Comparison of ENCODE assay signal across 8 cellular contexts in genomic region chr6:143940011-143940597, GRCh38.
A peak's percentile ranks its signal among the peaks of the same experiment; 100 is the strongest.
DNase-seq lines count a peak whose midpoint lies in the region; ATAC-seq and TF ChIP-seq lines count a peak whose summit lies in the region.

No MANE protein-coding gene starts in this region.

- peaks cover 6% of the 10 kb centered on the region for H3K27me3 Mint-ChIP-seq in endothelial cell (ENCODE audit: unreplicated experiment)

- peak; percentile 92 for ATAC-seq in GM18520 (IDR thresholded peaks at IDR 0.05; ENCODE audit: unreplicated experiment)
- peak; percentile 99 for ATAC-seq in HG02973 (IDR thresholded peaks at IDR 0.05; ENCODE audit: unreplicated experiment)

- peak; percentile 9 for DNase-seq in NCI-H2171 (lab: John Stamatoyannopoulos, UW)
- peak; percentile 47 to 54 for DNase-seq in activated CD4-positive, alpha-beta T cell treated with anti-CD3 and anti-CD28 coated beads for 4 hours
- peak; percentile 40 for DNase-seq in endothelial cell (ENCODE audit: low spot score)
- DNase-seq in prostate gland (ENCODE audit: low spot score): no peak
- no peak for DNase-seq in NCI-H2029 treated with DMSO at 0.1 percent for 48 hours (lab: John Stamatoyannopoulos, UW)

- peak; percentile 94 for TF ChIP-seq CTCF in C4-2B (conservative IDR thresholded peaks at IDR 0.05)
- TF ChIP-seq CTCF in endothelial cell (IDR thresholded peaks at IDR 0.05; ENCODE audit: unreplicated experiment): peak; percentile 87
- TF ChIP-seq CTCF in prostate gland (IDR thresholded peaks at IDR 0.05): peak; percentile 27 to 58 (median 53)

- H3K36me3 ChIP-seq in prostate gland: no peaks in the 10 kb centered on the region

- H3K36me3 Mint-ChIP-seq in endothelial cell (ENCODE audit: low read depth, unreplicated experiment): peaks cover 17% of the 10 kb centered on the region

- H3K4me1 Mint-ChIP-seq in endothelial cell (ENCODE audit: unreplicated experiment): peaks cover 30% of the 10 kb centered on the region

- H3K4me1 ChIP-seq in prostate gland (replicated peaks): no peaks in the 10 kb centered on the region

- H3K4me3 Mint-ChIP-seq in endothelial cell (ENCODE audit: unreplicated experiment): no peak overlapping the region

- WGBS in prostate gland: 54% methylated on average over 4 of the region's 4 CpGs

- intact Hi-C loops in prostate gland (cut with DNase I): no loop called here

- H3K27ac ChIP-seq in C4-2B: no peak overlapping the region
- no peak overlapping the region for H3K27ac ChIP-seq in prostate gland

- no peak for TF ChIP-seq POLR2A in prostate gland (IDR thresholded peaks at IDR 0.05)

- H3K27me3 ChIP-seq in prostate gland (replicated peaks; ENCODE audit: insufficient read depth): no peaks in the 10 kb centered on the region

- no peaks in the 10 kb centered on the region for H3K9me3 Mint-ChIP-seq in endothelial cell (ENCODE audit: unreplicated experiment)

- no peaks in the 10 kb centered on the region for H3K9me3 ChIP-seq in prostate gland

- peak overlapping the region; percentile 67 for H3K27ac Mint-ChIP-seq in endothelial cell (ENCODE audit: unreplicated experiment)

- no peak overlapping the region for H3K4me3 ChIP-seq in prostate gland

Comparison
In these comparisons a context has a peak if more than half of its experiments do, and no peak if none do; other contexts are left out.
1. DNase-seq: peak in NCI-H2171 (single experiment), activated CD4-positive, alpha-beta T cell treated with anti-CD3 and anti-CD28 coated beads for 4 hours (2 of 2) and endothelial cell (single experiment); none in prostate gland (single experiment) and NCI-H2029 treated with DMSO at 0.1 percent for 48 hours (single experiment).
2. Peak in every context shown above with its lines, with median percentiles within 50 percentile points of each other: CTCF ChIP-seq.